ENCODE assay signal across 20 cellular contexts in genomic region chr12:121378736-121379135, GRCh38.
"Had no signal": no experiment of that assay in that cellular context is flagged by ENCODE, and none has a peak within 500 bp of the region (broad histone marks: within the 10 kb centered on the region; RNA-seq: fewer than 3 reads in every experiment).

No MANE protein-coding gene starts in this region.

- DNase-seq: Karpas-422, KG1, MG63, NCI-H1092, NCI-H1105 treated with DMSO at 0.1 percent for 48 hours, NCI-H1417 treated with DMSO at 0.1 percent for 48 hours, NCI-H187, NCI-H2029, NCI-H2081 treated with DMSO at 0.1 percent for 48 hours, NCI-H2171, NCI-H226, NCI-H446, NCI-H510A, NCI-H524 treated with DMSO at 0.1 percent for 48 hours, NCI-H69, NCI-H774, SHP77, SW 1271, T-cell had no signal

- H3K27ac ChIP-seq: RWPE1 had no signal

- H3K9me3 ChIP-seq: MG63 had no signal

- H3K4me3 ChIP-seq: MG63 had no signal

- H3K27me3 ChIP-seq: MG63 had no signal

- ATAC-seq: T-cell had no signal

- H3K36me3 ChIP-seq: MG63 had no signal
